12 cellular contexts compared by ENCODE assay signal in the genomic region with DNA sequence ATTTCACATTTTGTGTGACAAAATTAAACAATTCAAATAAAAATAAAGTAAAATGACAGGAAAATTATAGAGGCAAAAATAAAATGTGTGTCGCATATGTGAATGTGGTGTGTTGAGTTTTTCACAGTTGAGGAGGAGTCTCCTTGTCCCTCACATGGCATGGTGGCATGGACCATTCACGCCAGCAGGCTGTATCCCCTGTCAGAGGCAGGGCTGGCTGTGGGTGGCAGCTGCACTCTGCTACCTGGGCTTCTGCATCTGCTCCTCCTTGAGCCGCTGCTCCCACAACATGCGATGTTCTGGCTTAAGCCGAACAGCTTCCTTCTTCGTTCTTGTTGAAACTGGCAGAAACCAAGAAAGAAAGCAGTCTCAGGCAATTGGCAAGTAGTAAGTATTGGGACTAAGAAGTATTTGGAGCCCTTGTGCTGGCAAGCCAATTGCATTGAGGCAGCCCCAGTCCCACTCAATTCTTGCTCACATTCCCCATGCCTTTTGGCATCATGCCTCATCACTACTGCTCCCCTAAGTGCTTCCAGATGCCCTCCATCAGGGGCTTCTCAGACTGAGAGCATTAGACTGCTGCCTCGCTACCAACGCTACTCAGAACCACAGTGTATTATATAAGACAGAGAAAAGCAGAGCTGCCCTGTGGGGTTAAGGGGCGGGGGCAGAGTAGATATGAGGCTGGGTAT.
DNase-seq lines count a peak whose midpoint lies in the region; ATAC-seq and TF ChIP-seq lines count a peak whose summit lies in the region.
"Had no signal": no experiment of that assay in that cellular context is flagged by ENCODE, and none has a peak within 500 bp of the region (broad histone marks: within the 10 kb centered on the region; RNA-seq: fewer than 3 reads in every experiment).

No MANE protein-coding gene starts in this region.

- H4K20me1 ChIP-seq in mammary epithelial cell (ENCODE audit: insufficient read depth, low read length), result no peaks in the 10 kb centered on the region

- peaks cover 8% of the 10 kb centered on the region for H3K4me1 ChIP-seq in mammary epithelial cell (ENCODE audit: insufficient read depth, low read length)

- peak overlapping the region; percentile 80 for H2AFZ ChIP-seq in mammary epithelial cell (ENCODE audit: low read depth, low read length)

- H3K4me2 ChIP-seq in mammary epithelial cell (ENCODE audit: insufficient read depth, low read depth, low read length), result no peak overlapping the region

- WGBS in mammary epithelial cell (ENCODE audit: low coverage, missing lambda C conversion rate), result 71% methylated on average over 9 of the region's 9 CpGs

- no TSS peak for BruUV-seq in mammary epithelial cell (replicated peaks; lab: Mats Ljungman, UMichigan)

- H3K36me3 Mint-ChIP-seq in mesothelial cell of epicardium, result no peaks in the 10 kb centered on the region
- no peaks in the 10 kb centered on the region for H3K36me3 Mint-ChIP-seq in activated CD8-positive, alpha-beta memory T cell treated with anti-CD3 and anti-CD28 coated beads, Interleukin-2, amount 10 ng/mL, durations not matched to agents 7 days and 5 days

- no peaks in the 10 kb centered on the region for H3K9me3 ChIP-seq in mammary epithelial cell (replicated peaks; ENCODE audit: insufficient read depth, low read length)
- H3K9me3 ChIP-seq: spleen had no signal

- in situ Hi-C loops in mammary epithelial cell (cut with MboI; ENCODE audit: low sequenced_read_pairs in 2 of 2) (loop anchor here (10.0 to 25.0 kb wide), 4 partner anchors 335 to 438 kb away; a partner anchor contains a TSS), GM13977 (cut with MboI; ENCODE audit: low pct_unique_long_range_greater_than_20kb, low sequenced_read_pairs, unreplicated experiment) (loop anchor here (25.0 kb wide), 2 partner anchors 338 to 438 kb away; a partner anchor contains a TSS)

- no peaks in the 10 kb centered on the region for H3K27me3 Mint-ChIP-seq in mesothelial cell of epicardium (ENCODE audit: low read depth)
- H3K27me3 Mint-ChIP-seq in activated CD8-positive, alpha-beta memory T cell treated with anti-CD3 and anti-CD28 coated beads, Interleukin-2, amount 10 ng/mL, durations not matched to agents 7 days and 5 days, result peaks cover 20% of the 10 kb centered on the region
- H3K27me3 Mint-ChIP-seq: activated CD8-positive, alpha-beta T cell treated with anti-CD3 and anti-CD28 coated beads for 36 hours had no signal

- dilution Hi-C loops in mammary epithelial cell (cut with HindIII; ENCODE audit: low sequenced_read_pairs), result loop anchor here (5.0 to 25.0 kb wide), 2 partner anchors 73 to 238 kb away; no protein-coding TSS in a partner anchor

- peaks cover 28% of the 10 kb centered on the region for H3K4me1 Mint-ChIP-seq in mesothelial cell of epicardium
- no peaks in the 10 kb centered on the region for H3K4me1 Mint-ChIP-seq in activated CD8-positive, alpha-beta memory T cell treated with anti-CD3 and anti-CD28 coated beads, Interleukin-2, amount 10 ng/mL, durations not matched to agents 7 days and 5 days

- H3K9me3 Mint-ChIP-seq in mesothelial cell of epicardium, result peaks cover 6% of the 10 kb centered on the region
- H3K9me3 Mint-ChIP-seq in activated CD8-positive, alpha-beta memory T cell treated with anti-CD3 and anti-CD28 coated beads, Interleukin-2, amount 10 ng/mL, durations not matched to agents 7 days and 5 days (ENCODE audit: low read depth), result no peaks in the 10 kb centered on the region
- H3K9me3 Mint-ChIP-seq: activated CD8-positive, alpha-beta T cell treated with anti-CD3 and anti-CD28 coated beads for 36 hours had no signal

- peak; percentile 44 for DNase-seq in AG09309 (ENCODE audit: low read depth)
- DNase-seq in GM04504 (ENCODE audit: low read depth), result peak; percentile 67
- DNase-seq in mammary epithelial cell, result no peak
- no peak for DNase-seq in mesothelial cell of epicardium (ENCODE audit: low spot score in 2 of 2, unreplicated experiment in 2 of 2)
- DNase-seq in SW480 (ENCODE audit: low spot score), result no peak
- DNase-seq in activated CD8-positive, alpha-beta memory T cell treated with anti-CD3 and anti-CD28 coated beads, Interleukin-2, amount 10 ng/mL, durations not matched to agents 7 days and 5 days, result no peak
- no peak for DNase-seq in GM13977 (ENCODE audit: low spot score)
- DNase-seq in activated naive CD4-positive, alpha-beta T cell (lab: John Stamatoyannopoulos, UW), result no peak
- DNase-seq: activated CD8-positive, alpha-beta T cell treated with anti-CD3 and anti-CD28 coated beads for 36 hours; amniotic stem cell; NCI-H2171 treated with DMSO at 0.1 percent for 48 hours; spleen had no signal

- H3K27ac ChIP-seq in mammary epithelial cell (ENCODE audit: insufficient read depth, low read depth, low read length), result no peak overlapping the region
- H3K27ac ChIP-seq: spleen had no signal

- no peaks in the 10 kb centered on the region for H3K79me2 ChIP-seq in mammary epithelial cell (ENCODE audit: insufficient read depth, low read length)

- TF ChIP-seq CTCF in AG09309 (IDR thresholded peaks at IDR 0.05; ENCODE audit: control insufficient read depth, insufficient read depth, low read depth, low read length, missing control alignments) (no peak), mammary epithelial cell (conservative IDR thresholded peaks at IDR 0.05 in 1 of 2, IDR thresholded peaks at IDR 0.05 in 1 of 2; ENCODE audit: extremely low read depth in 1 of 2, insufficient read depth in 1 of 2, low read depth in 1 of 2, low read length in 2 of 2) (no peak), mesothelial cell of epicardium (IDR thresholded peaks at IDR 0.05; ENCODE audit: unreplicated experiment) (no peak), GM13977 (IDR thresholded peaks at IDR 0.05; ENCODE audit: extremely low read depth, insufficient read depth, missing control alignments) (no peak)

- H3K27ac Mint-ChIP-seq in mesothelial cell of epicardium, result peak overlapping the region; percentile 18
- H3K27ac Mint-ChIP-seq in activated CD8-positive, alpha-beta memory T cell treated with anti-CD3 and anti-CD28 coated beads, Interleukin-2, amount 10 ng/mL, durations not matched to agents 7 days and 5 days, result no peak overlapping the region
- H3K27ac Mint-ChIP-seq: activated CD8-positive, alpha-beta T cell treated with anti-CD3 and anti-CD28 coated beads for 36 hours had no signal

- intact Hi-C loops in mammary epithelial cell (cut with micrococcal nuclease), result loop anchor here (2.0 to 5.0 kb wide), 4 partner anchors 65 to 447 kb away; no protein-coding TSS in a partner anchor

- CTCF ChIA-PET in mammary epithelial cell (lab: Charles Lee; ENCODE audit: low non-redundant PET), result no interaction called here
- CTCF ChIA-PET in activated CD8-positive, alpha-beta memory T cell treated with anti-CD3 and anti-CD28 coated beads, Interleukin-2, amount 10 ng/mL, durations not matched to agents 7 days and 5 days (lab: Charles Lee), result interaction anchor here (0.7 to 1.4 kb wide), 4 partner anchors 11 to 335 kb away, joined by 3 to 5 read pairs (median 4); no protein-coding TSS in a partner anchor

- H3K36me3 ChIP-seq in mammary epithelial cell (ENCODE audit: insufficient read depth, low read length), result no peaks in the 10 kb centered on the region
- H3K36me3 ChIP-seq: spleen had no signal

- H3K9ac ChIP-seq in mammary epithelial cell (ENCODE audit: insufficient read depth, low read length), result no peak overlapping the region

- no peaks in the 10 kb centered on the region for H3K27me3 ChIP-seq in mammary epithelial cell (ENCODE audit: insufficient read depth, low read length)

- no peak for ATAC-seq in activated CD8-positive, alpha-beta memory T cell treated with anti-CD3 and anti-CD28 coated beads, Interleukin-2, amount 10 ng/mL, durations not matched to agents 7 days and 5 days
- ATAC-seq: activated CD8-positive, alpha-beta T cell treated with anti-CD3 and anti-CD28 coated beads for 36 hours had no signal

- no peak overlapping the region for H3K4me3 Mint-ChIP-seq in mesothelial cell of epicardium
- no peak overlapping the region for H3K4me3 Mint-ChIP-seq in activated CD8-positive, alpha-beta memory T cell treated with anti-CD3 and anti-CD28 coated beads, Interleukin-2, amount 10 ng/mL, durations not matched to agents 7 days and 5 days
- H3K4me3 Mint-ChIP-seq: activated CD8-positive, alpha-beta T cell treated with anti-CD3 and anti-CD28 coated beads for 36 hours had no signal

- H3K4me3 ChIP-seq in AG09309 (ENCODE audit: control insufficient read depth, low read depth, low read length), result no peak overlapping the region
- H3K4me3 ChIP-seq in mammary epithelial cell (replicated peaks in 1 of 3; ENCODE audit: insufficient read depth in 1 of 3, low read depth in 2 of 3, low read length in 3 of 3), result no peak overlapping the region
- H3K4me3 ChIP-seq: spleen had no signal

Comparison
In these comparisons a context has a peak if more than half of its experiments do, and no peak if none do; other contexts are left out.
1. DNase-seq: peak in AG09309 (single experiment) and GM04504 (single experiment); none in mammary epithelial cell (single experiment), mesothelial cell of epicardium (0 of 2), SW480 (single experiment), activated CD8-positive, alpha-beta memory T cell treated with anti-CD3 and anti-CD28 coated beads, Interleukin-2, amount 10 ng/mL, durations not matched to agents 7 days and 5 days (single experiment), GM13977 (single experiment) and activated naive CD4-positive, alpha-beta T cell (0 of 4).